ENCODE assay signal across 17 cellular contexts in the genomic region with DNA sequence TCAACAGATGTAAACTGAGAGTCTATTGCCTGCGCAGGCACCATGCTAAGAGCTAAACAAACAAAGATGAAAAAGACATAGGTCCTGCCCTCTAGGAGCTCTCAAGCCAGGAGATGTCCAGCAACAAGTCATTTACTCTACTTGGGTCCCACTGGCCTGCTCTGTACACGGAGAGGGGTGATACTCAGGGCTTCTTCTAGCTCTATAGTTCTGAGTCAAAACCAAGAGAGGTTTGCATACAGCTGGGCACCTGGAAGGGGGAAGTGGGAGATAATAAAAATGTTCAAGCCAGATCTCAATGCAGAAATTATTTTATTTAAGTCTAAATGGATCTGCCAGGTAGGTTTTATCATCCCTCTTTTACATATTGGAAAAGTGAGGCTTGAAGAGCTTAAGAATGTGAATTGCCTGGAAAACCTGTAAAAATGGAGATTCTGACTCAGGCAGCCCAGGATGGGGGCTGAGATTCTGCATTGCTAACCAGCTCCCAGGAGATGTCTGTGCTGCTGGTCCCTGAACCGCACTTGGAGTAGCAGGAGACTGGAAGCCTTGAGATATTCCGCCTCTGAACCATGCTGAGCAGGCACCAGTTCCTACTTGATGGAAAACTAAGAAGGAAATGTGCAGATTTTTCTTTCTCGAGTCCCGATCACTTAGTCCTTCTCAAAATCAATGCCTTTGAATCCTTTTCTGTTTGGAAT.
DNase-seq lines count a peak whose midpoint lies in the region; ATAC-seq, FAIRE-seq and TF ChIP-seq lines count a peak whose summit lies in the region.
"Had no signal": no experiment of that assay in that cellular context is flagged by ENCODE, and none has a peak within 500 bp of the region (broad histone marks: within the 10 kb centered on the region; RNA-seq: fewer than 3 reads in every experiment).

No MANE protein-coding gene starts in this region.

- H2BK20ac ChIP-seq in H9 (ENCODE audit: low read depth, low read length, poor library complexity, severe bottlenecking), result no peak overlapping the region

- no peak overlapping the region for H2BK12ac ChIP-seq in H9 (ENCODE audit: insufficient read length, low read depth, low read length)

- H3K4me2 ChIP-seq in H9 (ENCODE audit: insufficient read depth, insufficient read length, low read length), result no peak overlapping the region

- H3K27me3 ChIP-seq in H9 (ENCODE audit: insufficient read depth, low read length) (no peaks in the 10 kb centered on the region), heart left ventricle (no peaks in the 10 kb centered on the region)
- H3K27me3 ChIP-seq: esophagus muscularis mucosa, MG63, thyroid gland had no signal

- no peaks in the 10 kb centered on the region for H3K79me1 ChIP-seq in H9 (ENCODE audit: insufficient read depth, low read depth, low read length, poor library complexity, severe bottlenecking)

- no peak overlapping the region for H2BK15ac ChIP-seq in H9 (ENCODE audit: low read depth, low read length)

- WGBS in H9 (ENCODE audit: extremely low coverage, insufficient read length, low lambda C conversion rate), result no CpG with 5 or more reads among the region's 6 CpGs
- 81 to 93% (median 87%) methylated on average over 6 of the region's 6 CpGs for WGBS in heart left ventricle, 4 donors

- TF ChIP-seq CTCF in H9 (conservative IDR thresholded peaks at IDR 0.05) (no peak), brain (conservative IDR thresholded peaks at IDR 0.05) (no peak), heart left ventricle (IDR thresholded peaks at IDR 0.05) (no peak)

- H3K9ac ChIP-seq in H9 (ENCODE audit: extremely low read depth, insufficient read length, low read length), result no peak overlapping the region

- ATAC-seq in GM18909 (IDR thresholded peaks at IDR 0.05; ENCODE audit: poor library complexity, unreplicated experiment) (peak; percentile 72), HG03342 (IDR thresholded peaks at IDR 0.05; ENCODE audit: unreplicated experiment) (peak; percentile 83), heart left ventricle (no peak)
- ATAC-seq: activated CD8-positive, alpha-beta T cell treated with anti-CD3 and anti-CD28 coated beads, Interleukin-2, amount 10 ng/mL, durations not matched to agents 7 days and 5 days had no signal

- H3K79me2 ChIP-seq in H9 (ENCODE audit: insufficient read depth, low read length), result no peaks in the 10 kb centered on the region

- H3K18ac ChIP-seq in H9 (ENCODE audit: insufficient read length, low read depth, low read length), result no peak overlapping the region

- no peaks in the 10 kb centered on the region for H3K36me3 ChIP-seq in heart left ventricle
- H3K36me3 ChIP-seq: esophagus muscularis mucosa, thyroid gland had no signal

- no peaks in the 10 kb centered on the region; a peak in 1 of 7 replicates for H3K36me3 Mint-ChIP-seq in H9 (ENCODE audit: insufficient read depth in 1 of 3, low read depth in 3 of 3)
- H3K36me3 Mint-ChIP-seq in brain, result no peaks in the 10 kb centered on the region
- peaks cover 2% of the 10 kb centered on the region for H3K36me3 Mint-ChIP-seq in activated T-cell treated with anti-CD3 and anti-CD28 coated beads, Interleukin-2, amount 50 U/mL, for 24 hours (ENCODE audit: low read depth)

- H3K23ac ChIP-seq in H9 (ENCODE audit: insufficient read length, low read depth, low read length), result no peak overlapping the region

- H3K4me1 ChIP-seq in H9 (ENCODE audit: insufficient read depth, low read length), result no peaks in the 10 kb centered on the region
- H3K4me1 ChIP-seq in heart left ventricle, result peaks cover 0 to 41% (median 19%) of the 10 kb centered on the region in 12 donors
- H3K4me1 ChIP-seq: thyroid gland had no signal

- peaks cover 8 to 12% of the 10 kb centered on the region in 2 experiments for H3K4me1 Mint-ChIP-seq in H9
- H3K4me1 Mint-ChIP-seq in brain, result peaks cover 66% of the 10 kb centered on the region
- peaks cover 13% of the 10 kb centered on the region for H3K4me1 Mint-ChIP-seq in activated T-cell treated with anti-CD3 and anti-CD28 coated beads, Interleukin-2, amount 50 U/mL, for 24 hours (ENCODE audit: low read depth)
- H3K4me1 Mint-ChIP-seq: CD4-positive, alpha-beta memory T cell had no signal

- H3K4me3 Mint-ChIP-seq in H9, result no peak overlapping the region
- H3K4me3 Mint-ChIP-seq in brain, result no peak overlapping the region
- H3K4me3 Mint-ChIP-seq in activated T-cell treated with anti-CD3 and anti-CD28 coated beads, Interleukin-2, amount 50 U/mL, for 24 hours, result no peak overlapping the region
- H3K4me3 Mint-ChIP-seq: activated CD8-positive, alpha-beta T cell treated with anti-CD3 and anti-CD28 coated beads, Interleukin-2, amount 10 ng/mL, durations not matched to agents 7 days and 5 days; CD4-positive, alpha-beta memory T cell had no signal

- H3K9me3 ChIP-seq in H9 (ENCODE audit: control insufficient read depth, low read depth, low read length) (no peaks in the 10 kb centered on the region), heart left ventricle (no peaks in the 10 kb centered on the region)
- H3K9me3 ChIP-seq: esophagus muscularis mucosa, thyroid gland had no signal

- H2BK120ac ChIP-seq in H9 (ENCODE audit: low read depth, low read length, poor library complexity, severe bottlenecking), result no peak overlapping the region

- no peak overlapping the region for H4K5ac ChIP-seq in H9 (ENCODE audit: insufficient read length, low read depth, low read length)

- H3K27ac Mint-ChIP-seq in H9 (no peak overlapping the region; a peak in 1 of 7 replicates), brain (peak overlapping the region in 3 of 5 experiments; percentile 28 to 81 (median 41))
- H3K27ac Mint-ChIP-seq in activated T-cell treated with anti-CD3 and anti-CD28 coated beads, Interleukin-2, amount 50 U/mL, for 24 hours, result no peak overlapping the region
- H3K27ac Mint-ChIP-seq: activated CD8-positive, alpha-beta T cell treated with anti-CD3 and anti-CD28 coated beads, Interleukin-2, amount 10 ng/mL, durations not matched to agents 7 days and 5 days; CD4-positive, alpha-beta memory T cell had no signal

- DNase-seq in H9, result no peak
- no peak for DNase-seq in activated T-cell treated with anti-CD3 and anti-CD28 coated beads, Interleukin-2, amount 50 U/mL, for 24 hours
- DNase-seq in T-helper 9 cell, result no peak
- DNase-seq in HTR-8/SVneo (ENCODE audit: insufficient read length, low spot score), result no peak
- no peak for DNase-seq in heart left ventricle
- DNase-seq: activated CD8-positive, alpha-beta T cell treated with anti-CD3 and anti-CD28 coated beads, Interleukin-2, amount 10 ng/mL, durations not matched to agents 7 days and 5 days; activated naive CD4-positive, alpha-beta T cell treated with anti-CD3 and anti-CD28 coated beads, Interleukin-2, amount 50 U/mL, for 16 hours; CD4-positive, alpha-beta memory T cell; MG63; NCI-H446 treated with DMSO at 0.1 percent for 48 hours; small intestine; T1000 had no signal

- no peak for TF ChIP-seq POLR2A in heart left ventricle (IDR thresholded peaks at IDR 0.05)

- no peaks in the 10 kb centered on the region for H3K23me2 ChIP-seq in H9 (ENCODE audit: insufficient read length, low read depth, low read length, poor library complexity, severe bottlenecking)

- H2BK5ac ChIP-seq in H9 (ENCODE audit: insufficient read length, low read length), result no peak overlapping the region

- no peak overlapping the region for H3T11ph ChIP-seq in H9 (ENCODE audit: low read length)

- H2AK5ac ChIP-seq in H9 (ENCODE audit: insufficient read length, low read length), result no peak overlapping the region

- intact Hi-C loops in heart left ventricle (cut with DNase I), result loop anchor here in 2 of 10 donors (5.0 to 10.0 kb wide), 2 partner anchors 55 to 208 kb away; no protein-coding TSS in a partner anchor

- H2AFZ ChIP-seq in H9 (ENCODE audit: low read length), result no peak overlapping the region

- H3K56ac ChIP-seq in H9 (ENCODE audit: insufficient read length, low read depth, low read length), result no peak overlapping the region

- H3K4me3 ChIP-seq in heart left ventricle, result no peak overlapping the region
- H3K4me3 ChIP-seq: esophagus muscularis mucosa, MG63, thyroid gland had no signal

- 0 out of 2 replicates have a peak overlapping the region, but pooled peaks have one; percentile 24 for H3K14ac ChIP-seq in H9 (ENCODE audit: insufficient read depth, low read length)

- H3K27me3 Mint-ChIP-seq in H9 (ENCODE audit: low read depth), result peaks cover 5% of the 10 kb centered on the region
- no peaks in the 10 kb centered on the region for H3K27me3 Mint-ChIP-seq in brain
- no peaks in the 10 kb centered on the region for H3K27me3 Mint-ChIP-seq in activated T-cell treated with anti-CD3 and anti-CD28 coated beads, Interleukin-2, amount 50 U/mL, for 24 hours
- H3K27me3 Mint-ChIP-seq: CD4-positive, alpha-beta memory T cell had no signal

- H3K27ac ChIP-seq in H9 (ENCODE audit: insufficient read length, low read depth, low read length) (no peak overlapping the region), heart left ventricle (no peak overlapping the region)
- H3K27ac ChIP-seq: esophagus muscularis mucosa, thyroid gland had no signal

- H3K4ac ChIP-seq in H9 (ENCODE audit: low read depth, low read length), result no peak overlapping the region

- FAIRE-seq in HTR-8/SVneo (lab: Jason Lieb, UNC), result no peak
- FAIRE-seq: small intestine had no signal

- no peaks in the 10 kb centered on the region for H4K20me1 ChIP-seq in H9 (ENCODE audit: control insufficient read depth, insufficient read depth, insufficient read length)

- no peaks in the 10 kb centered on the region for H3K9me3 Mint-ChIP-seq in H9
- H3K9me3 Mint-ChIP-seq in brain, result peaks cover 0 to 4% (median 0%) of the 10 kb centered on the region in 5 experiments
- H3K9me3 Mint-ChIP-seq in activated T-cell treated with anti-CD3 and anti-CD28 coated beads, Interleukin-2, amount 50 U/mL, for 24 hours, result no peaks in the 10 kb centered on the region
- H3K9me3 Mint-ChIP-seq: CD4-positive, alpha-beta memory T cell had no signal

- H4K91ac ChIP-seq in H9 (ENCODE audit: insufficient read length, low read depth, low read length), result no peak overlapping the region

- H4K8ac ChIP-seq in H9 (replicated peaks; ENCODE audit: insufficient read length, low read depth, low read length), result no peak overlapping the region

Comparison
In these comparisons a context has a peak if more than half of its experiments do, and no peak if none do; other contexts are left out.
1. ATAC-seq: peak in GM18909 (single experiment) and HG03342 (single experiment); none in heart left ventricle (0 of 4).
2. H3K27ac Mint-ChIP-seq: peak in brain (3 of 5); none in H9 (0 of 3) and activated T-cell treated with anti-CD3 and anti-CD28 coated beads, Interleukin-2, amount 50 U/mL, for 24 hours (single experiment).